ENCODE assay signal across 8 cellular contexts in the genomic region with DNA sequence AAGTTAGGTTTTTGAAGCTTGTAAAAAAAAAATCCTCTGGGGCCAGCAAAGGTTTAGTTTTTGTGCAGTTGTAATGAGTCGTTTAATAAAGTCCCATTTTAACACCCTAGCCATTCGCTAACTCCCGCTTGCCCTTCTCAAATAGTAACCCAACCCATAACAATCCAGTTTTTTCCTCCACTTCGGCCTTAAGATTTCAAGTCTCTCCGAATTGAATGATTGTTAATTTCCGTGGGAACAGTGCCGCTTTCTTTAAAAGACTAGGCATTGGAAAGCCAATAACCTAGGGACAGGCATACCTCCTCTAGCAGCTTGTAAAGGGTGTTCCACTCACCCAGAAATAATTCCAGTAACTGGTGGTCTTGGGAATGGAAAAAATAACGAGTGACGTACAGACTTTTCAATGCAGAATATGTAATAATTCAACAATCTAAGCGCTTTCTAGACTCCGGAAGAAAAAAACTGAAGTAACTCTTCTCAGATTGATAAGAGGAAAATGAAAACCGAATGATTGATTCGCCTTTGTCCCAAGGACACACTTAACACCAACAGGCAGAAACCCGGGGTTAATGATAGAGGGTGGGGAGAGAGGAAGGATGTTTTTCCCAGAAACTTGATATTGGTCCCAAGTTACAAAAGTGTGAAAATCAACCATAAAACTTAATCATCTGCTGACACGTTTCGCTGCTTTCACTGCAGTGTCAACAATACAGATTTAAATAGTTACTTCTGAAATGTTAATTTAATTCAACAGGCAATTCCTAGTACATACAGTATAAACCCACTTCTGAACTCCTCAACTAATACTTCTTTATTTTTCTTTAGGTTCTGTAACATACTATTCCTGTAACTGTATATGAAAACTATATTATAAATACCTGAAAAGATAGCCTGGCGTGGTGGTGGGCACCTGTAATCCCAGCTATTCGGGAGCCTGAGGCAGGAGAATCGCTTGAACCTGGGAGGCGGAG. TPM values are rescaled to one million over a fixed set of nuclear protein-coding genes. Genes with fewer than 3 reads are reported as not detected.
DNase-seq lines count a peak whose midpoint lies in the region; ATAC-seq and TF ChIP-seq lines count a peak whose summit lies in the region.

No MANE protein-coding gene starts in this region.

- no peaks in the 10 kb centered on the region for H3K9me3 ChIP-seq in Panc1 (ENCODE audit: control insufficient read depth, insufficient read depth, low read depth, low read length)

- no peak for DNase-seq in GM12865 (ENCODE audit: low read depth)
- no peak for DNase-seq in Panc1 (ENCODE audit: low read depth, low spot score)
- no peak for DNase-seq in fibroblast of mammary gland (ENCODE audit: low read depth)
- peak; percentile 46 for DNase-seq in renal cortical epithelial cell (ENCODE audit: low read depth)
- no peak for DNase-seq in stimulated activated naive CD4-positive, alpha-beta T cell treated with Interleukin-2 at 50 U/mL for 16 hours (lab: John Stamatoyannopoulos, UW)
- no peak for DNase-seq in NK-92 (lab: John Stamatoyannopoulos, UW; ENCODE audit: unreplicated experiment)

- H3K36me3 ChIP-seq in Panc1 (ENCODE audit: control insufficient read depth, insufficient read depth, low read length): no peaks in the 10 kb centered on the region; the same call in 1 of the 2 replicates

- CTCF ChIA-PET in Panc1 (lab: Charles Lee): interaction anchor here (1.1 kb wide), 1 partner anchor 55 kb away, joined by 4 read pairs; no protein-coding TSS in a partner anchor

- BruUV-seq in Panc1 (replicated peaks; lab: Mats Ljungman, UMichigan): no TSS peak

- no peak for TF ChIP-seq CTCF in GM12865 (IDR thresholded peaks at IDR 0.05; ENCODE audit: insufficient read depth, low read depth, low read length, missing control alignments)
- TF ChIP-seq CTCF in Panc1 (IDR thresholded peaks at IDR 0.05): no peak
- TF ChIP-seq CTCF in fibroblast of mammary gland (conservative IDR thresholded peaks at IDR 0.05; ENCODE audit: control insufficient read depth, insufficient read depth, low read depth, low read length): no peak

- peaks cover 18% of the 10 kb centered on the region; the same call in 1 of the 2 replicates for H3K27me3 ChIP-seq in Panc1 (ENCODE audit: control insufficient read depth, insufficient read depth, low read length)

- H3K4me3 ChIP-seq in GM12865 (ENCODE audit: low read depth, low read length) (peak overlapping the region; percentile 63), Panc1 (ENCODE audit: low read depth in 2 of 2, low read length in 2 of 2) (peak overlapping the region; percentile 87 to 93), fibroblast of mammary gland (ENCODE audit: control insufficient read depth, low read depth, low read length) (peak overlapping the region; percentile 95)

- peak overlapping the region; percentile 70; the same call in 1 of the 2 replicates for H3K27ac ChIP-seq in Panc1 (ENCODE audit: low read length)

- intact Hi-C loops in Panc1 (cut with micrococcal nuclease; ENCODE audit: unreplicated experiment): no loop called here

- peaks cover 22% of the 10 kb centered on the region for H3K4me1 ChIP-seq in Panc1 (ENCODE audit: control insufficient read depth, insufficient read depth, low read length)

- in situ Hi-C loops in Panc1 (cut with HindIII; ENCODE audit: low pct_unique_long_range_greater_than_20kb, low sequenced_read_pairs): no loop called here

- ATAC-seq in Panc1 (no peak), HG03439 (IDR thresholded peaks at IDR 0.05; ENCODE audit: unreplicated experiment) (no peak), GM19023 (IDR thresholded peaks at IDR 0.05; ENCODE audit: unreplicated experiment) (no peak)

- POLR2A ChIA-PET in Panc1 (lab: Charles Lee): interaction anchor here (0.7 to 0.9 kb wide), 3 partner anchors 11 to 1272 kb away, joined by 3 to 4 read pairs (median 3); no protein-coding TSS in a partner anchor

RNA-seq across cellular contexts. Expression of a gene that starts 1.0 kb away (rescaled TPM):
- total RNA-seq in Panc1 (2021; ENCODE audit: unreplicated experiment): 68.8 TPM
- polyA plus RNA-seq in Panc1 (2012; ENCODE audit: insufficient read length): 40.7 TPM
- total RNA-seq in renal cortical epithelial cell: 257 and 413 TPM in 2 replicates
